Comparison of ENCODE assay signal across 9 cellular contexts in the genomic region with DNA sequence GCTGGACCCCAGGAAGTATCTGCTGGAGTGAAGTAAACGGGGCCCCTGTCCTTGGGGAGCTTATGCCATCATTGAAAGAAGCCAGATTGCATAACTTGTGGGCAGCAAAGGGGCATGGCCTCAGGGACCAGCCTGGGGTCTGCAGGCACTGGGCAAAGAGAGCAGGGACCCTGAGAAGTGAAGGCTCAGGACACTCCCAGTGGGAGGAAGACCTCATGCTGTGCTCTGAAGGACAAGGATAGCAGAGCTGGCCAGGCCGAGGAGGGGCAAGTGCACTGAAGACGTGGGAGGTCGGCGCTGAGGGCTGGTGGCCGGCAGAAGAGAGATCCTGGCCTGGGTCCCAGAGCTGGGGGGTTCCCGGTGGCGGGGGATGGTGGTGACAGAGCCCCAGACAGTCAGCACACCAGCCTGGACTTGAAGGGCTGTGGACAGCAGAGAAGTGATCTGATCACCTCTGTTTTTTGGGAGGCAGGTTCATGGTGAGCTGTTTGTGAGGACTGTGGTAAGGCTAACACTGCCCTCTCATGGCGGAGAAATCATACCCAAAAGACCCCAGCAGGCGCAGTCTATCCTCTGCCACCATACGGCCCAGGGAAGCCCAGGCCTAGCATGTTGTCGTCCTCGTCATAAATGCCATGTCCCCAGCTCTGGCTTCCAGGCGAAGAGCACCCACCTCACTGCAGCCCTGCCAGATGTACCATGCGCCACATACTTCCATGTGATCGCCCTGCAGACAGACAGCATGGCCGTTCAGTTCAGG. TPM values are rescaled to one million over a fixed set of nuclear protein-coding genes. Genes with fewer than 3 reads are reported as not detected.
DNase-seq lines count a peak whose midpoint lies in the region; ATAC-seq and TF ChIP-seq lines count a peak whose summit lies in the region.
"Had no signal": no experiment of that assay in that cellular context is flagged by ENCODE, and none has a peak within 500 bp of the region (broad histone marks: within the 10 kb centered on the region; RNA-seq: fewer than 3 reads in every experiment).

No MANE protein-coding gene starts in this region.

- H3K9me3 ChIP-seq in right atrium auricular region = no peaks in the 10 kb centered on the region
- no peaks in the 10 kb centered on the region for H3K9me3 ChIP-seq in suprapubic skin

- H3K27me3 Mint-ChIP-seq in neural crest cell (ENCODE audit: low read depth) = no peaks in the 10 kb centered on the region
- H3K27me3 Mint-ChIP-seq: stimulated activated naive CD8-positive, alpha-beta T cell treated with anti-CD3 and anti-CD28 coated beads, Interleukin-15, Interleukin-2, amounts not matched to agents 100 ng/mL and 50 ng/mL, for 24 hours had no signal

- DNase-seq in Right ventricle myocardium superior (no peak), right atrium auricular region (ENCODE audit: low spot score) (no peak), NCI-H82 treated with DMSO at 0.1 percent for 48 hours (lab: John Stamatoyannopoulos, UW; ENCODE audit: unreplicated experiment) (peak; percentile 44), dorsolateral prefrontal cortex (peak in 1 of 10 donors; percentile 28), neural crest cell (ENCODE audit: low read depth, low spot score) (peak; percentile 43), suprapubic skin (ENCODE audit: low spot score in 2 of 2) (no peak), NCI-H2029 (lab: John Stamatoyannopoulos, UW) (no peak)

- H3K27ac Mint-ChIP-seq in neural crest cell (ENCODE audit: unreplicated experiment) = peak overlapping the region; percentile 57
- H3K27ac Mint-ChIP-seq: stimulated activated naive CD8-positive, alpha-beta T cell treated with anti-CD3 and anti-CD28 coated beads, Interleukin-15, Interleukin-2, amounts not matched to agents 100 ng/mL and 50 ng/mL, for 24 hours had no signal

- H3K9me3 Mint-ChIP-seq in neural crest cell = no peaks in the 10 kb centered on the region
- H3K9me3 Mint-ChIP-seq: stimulated activated naive CD8-positive, alpha-beta T cell treated with anti-CD3 and anti-CD28 coated beads, Interleukin-15, Interleukin-2, amounts not matched to agents 100 ng/mL and 50 ng/mL, for 24 hours had no signal

- H3K4me3 ChIP-seq in right atrium auricular region (no peak overlapping the region), dorsolateral prefrontal cortex (peak overlapping the region in 1 of 59 donors; percentile 22), suprapubic skin (no peak overlapping the region)

- 53% methylated on average over 17 of the region's 17 CpGs for WGBS in suprapubic skin

- no peak overlapping the region for H3K27ac ChIP-seq in right atrium auricular region
- peak overlapping the region in 32 of 59 donors; percentile 1 to 73 (median 47) for H3K27ac ChIP-seq in dorsolateral prefrontal cortex
- no peak overlapping the region for H3K27ac ChIP-seq in suprapubic skin

- peak overlapping the region; percentile 11 for H3K4me3 Mint-ChIP-seq in neural crest cell
- H3K4me3 Mint-ChIP-seq: stimulated activated naive CD8-positive, alpha-beta T cell treated with anti-CD3 and anti-CD28 coated beads, Interleukin-15, Interleukin-2, amounts not matched to agents 100 ng/mL and 50 ng/mL, for 24 hours had no signal

- peaks cover 0 to 4% of the 10 kb centered on the region in 2 donors for H3K4me1 ChIP-seq in right atrium auricular region
- no peaks in the 10 kb centered on the region for H3K4me1 ChIP-seq in suprapubic skin

- H3K27me3 ChIP-seq in right atrium auricular region = no peaks in the 10 kb centered on the region
- H3K27me3 ChIP-seq in dorsolateral prefrontal cortex = no peaks in the 10 kb centered on the region
- H3K27me3 ChIP-seq in suprapubic skin = no peaks in the 10 kb centered on the region

- H3K36me3 ChIP-seq in right atrium auricular region (no peaks in the 10 kb centered on the region), suprapubic skin (no peaks in the 10 kb centered on the region)

- no peak for TF ChIP-seq POLR2A in suprapubic skin (IDR thresholded peaks at IDR 0.05)

- peak in 1 of 2 donors; percentile 42 for TF ChIP-seq CTCF in right atrium auricular region (IDR thresholded peaks at IDR 0.05)
- TF ChIP-seq CTCF in dorsolateral prefrontal cortex (IDR thresholded peaks at IDR 0.05 in 54 of 56, conservative IDR thresholded peaks at IDR 0.05 in 2 of 56; ENCODE audit: low read depth in 1 of 56, partially characterized antibody in 56 of 56) = peak in 53 of 56 donors; percentile 14 to 71 (median 48)
- peak; percentile 53 for TF ChIP-seq CTCF in neural crest cell (conservative IDR thresholded peaks at IDR 0.05)
- TF ChIP-seq CTCF in suprapubic skin (IDR thresholded peaks at IDR 0.05) = no peak

- H3K36me3 Mint-ChIP-seq in neural crest cell (ENCODE audit: low read depth) = no peaks in the 10 kb centered on the region

- peaks cover 35% of the 10 kb centered on the region for H3K4me1 Mint-ChIP-seq in neural crest cell

- TF ChIP-seq EP300 in suprapubic skin (IDR thresholded peaks at IDR 0.05) = no peak

- intact Hi-C loops in Right ventricle myocardium superior (cut with DNase I) (no loop called here), dorsolateral prefrontal cortex (cut with DNase I) (loop anchor here (5.0 kb wide), 1 partner anchor 158 kb away; no protein-coding TSS in a partner anchor)

- peak; percentile 69 for ATAC-seq in Right ventricle myocardium superior (ENCODE audit: poor library complexity)
- ATAC-seq in GM18870 (IDR thresholded peaks at IDR 0.05; ENCODE audit: unreplicated experiment) = no peak

RNA-seq across cellular contexts. Expression of gene CNP, which starts 7.1 kb away (rescaled TPM):
- 23.0 TPM for total RNA-seq in Right ventricle myocardium superior
- total RNA-seq in right atrium auricular region = 10 to 100 TPM; 23.1 to 29.5 TPM
- total RNA-seq in dorsolateral prefrontal cortex = 1,000 to 10,000 TPM in 25 of 120 experiments, 100 to 1,000 TPM in 95; 166 to 3,303 (median 637) TPM
- total RNA-seq in neural crest cell = 213 and 230 TPM in 2 replicates
- 10 to 100 TPM; 44.3 to 55.1 (median 47.3) TPM for total RNA-seq in suprapubic skin

RNA-seq across cellular contexts. Expression of gene ODAD4, which starts 29.1 kb away (rescaled TPM):
- 0.75 TPM for total RNA-seq in Right ventricle myocardium superior
- total RNA-seq in right atrium auricular region = under 1 TPM; 0.43 to 0.56 TPM
- total RNA-seq in dorsolateral prefrontal cortex = 10 to 100 TPM in 1 of 120 experiments, 1 to 10 TPM in 119; 1.9 to 10.7 (median 5.1) TPM
- total RNA-seq in neural crest cell = 4.2 and 4.8 TPM in 2 replicates
- total RNA-seq in suprapubic skin = 1 to 10 TPM in 2 of 4 donors, under 1 TPM in 1, not detected in 1; 0.42 to 1.9 (median 1.3) TPM

RNA-seq across cellular contexts. Expression of gene ACLY, which starts 40.8 kb away (rescaled TPM):
- total RNA-seq in Right ventricle myocardium superior (24.0 TPM), right atrium auricular region (10 to 100 TPM; 31.7 to 42.2 TPM), dorsolateral prefrontal cortex (100 to 1,000 TPM in 13 of 120 experiments, 10 to 100 TPM in 107; 51.8 to 126 (median 85.4) TPM), neural crest cell (421 and 422 TPM in 2 replicates), suprapubic skin (10 to 100 TPM; 40.5 to 81.9 (median 72.9) TPM)

RNA-seq across cellular contexts. Expression of gene DNAJC7, which starts 57.7 kb away (rescaled TPM):
- total RNA-seq in Right ventricle myocardium superior (81.2 TPM), right atrium auricular region (10 to 100 TPM; 42.7 to 47.1 TPM), dorsolateral prefrontal cortex (100 to 1,000 TPM in 114 of 120 experiments, 10 to 100 TPM in 6; 88.3 to 157 (median 125) TPM), neural crest cell (126 and 138 TPM in 2 replicates), suprapubic skin (10 to 100 TPM; 57.5 to 82.6 (median 60.2) TPM)

Comparison
In these comparisons a context has a peak if more than half of its experiments do, and no peak if none do; other contexts are left out.
1. DNase-seq: peak in NCI-H82 treated with DMSO at 0.1 percent for 48 hours (single experiment) and neural crest cell (single experiment); none in Right ventricle myocardium superior (single experiment), right atrium auricular region (single experiment), suprapubic skin (0 of 2) and NCI-H2029 (single experiment).
2. H3K27ac ChIP-seq: peak in dorsolateral prefrontal cortex (32 of 59); none in right atrium auricular region (0 of 2) and suprapubic skin (single experiment).
3. CTCF ChIP-seq: peak in dorsolateral prefrontal cortex (53 of 56) and neural crest cell (single experiment); none in suprapubic skin (0 of 2).